8 cellular contexts compared by ENCODE assay signal in the genomic region with DNA sequence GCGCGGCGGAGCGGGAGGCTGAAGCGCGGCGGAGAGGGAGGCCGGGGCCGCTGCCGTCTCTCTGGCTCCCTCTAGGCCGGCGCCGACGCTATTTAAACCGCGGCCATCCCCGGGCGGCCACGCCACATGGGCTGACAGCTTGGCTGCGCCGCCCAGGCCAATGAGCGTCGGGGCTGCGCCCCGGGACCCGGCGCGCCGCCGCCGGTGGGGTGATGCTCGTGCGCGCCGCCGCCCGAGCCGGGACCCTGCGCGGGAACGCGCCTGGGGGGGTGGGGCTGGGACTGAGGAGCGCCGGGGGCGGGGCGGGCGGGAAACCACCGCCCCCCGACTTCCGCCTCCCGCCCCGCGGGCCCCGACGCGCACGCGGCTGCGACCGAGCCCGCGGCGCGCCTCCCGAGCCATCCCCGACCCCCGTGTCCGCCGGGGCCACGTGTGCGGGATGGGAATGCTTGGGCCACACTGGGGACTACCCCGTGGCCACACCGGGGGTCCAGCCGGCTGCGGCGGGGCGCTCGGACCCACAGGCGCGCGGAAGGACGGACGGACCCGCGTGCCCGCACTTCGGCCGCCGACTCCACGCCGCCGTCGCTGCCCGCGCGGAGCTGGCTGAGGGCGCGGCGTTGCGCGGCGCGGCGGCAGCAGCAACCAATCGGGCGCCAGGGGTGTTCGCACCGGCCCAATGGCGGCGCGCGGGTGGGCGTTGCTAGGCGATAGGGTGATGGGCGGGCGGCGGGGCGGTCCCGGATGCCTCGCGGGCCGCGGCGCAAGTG. TPM values are rescaled to one million over a fixed set of nuclear protein-coding genes. Genes with fewer than 3 reads are reported as not detected.
A peak's percentile ranks its signal among the peaks of the same experiment; 100 is the strongest.
DNase-seq lines count a peak whose midpoint lies in the region; ATAC-seq, FAIRE-seq and TF ChIP-seq lines count a peak whose summit lies in the region.

TSS of gene FASN (minus strand) at position 68 of the 770 bp plus-strand sequence. CDS start 1,791 bp downstream, outside the sequence.

- FAIRE-seq in GM12892 (lab: Jason Lieb, UNC) (peak; percentile 98), urothelium cell line (lab: Jason Lieb, UNC) (peak; percentile 99)

- POLR2A ChIA-PET in T-cell (lab: Charles Lee) = interaction anchor here in 1 of 2 donors (0.6 kb wide), 1 partner anchor 1950 kb away, joined by 8 read pairs; no protein-coding TSS in a partner anchor

- no peaks in the 10 kb centered on the region for H3K9me3 Mint-ChIP-seq in T-cell

- WGBS in adrenal gland, 4 donors = 0 to 1% (median 1%) methylated on average over 26 to 124 of the region's 124 CpGs; no CpG with 5 or more reads in 1 of the 4 donors
- WGBS in psoas muscle, 3 donors = 0 to 1% (median 0%) methylated on average over 43 to 124 of the region's 124 CpGs

- peaks cover 4 to 13% (median 10%) of the 10 kb centered on the region in 3 donors for H3K4me1 Mint-ChIP-seq in T-cell

- no peaks in the 10 kb centered on the region for H3K27me3 Mint-ChIP-seq in T-cell

- CTCF ChIA-PET in T-cell (lab: Charles Lee) = interaction anchor here in 1 of 2 donors (0.7 to 1.3 kb wide), 4 partner anchors 28 to 72 kb away, joined by 3 to 4 read pairs (median 4); partner anchors contain the start of gene DCXR

- peaks cover under 1% of the 10 kb centered on the region for H3K36me3 Mint-ChIP-seq in T-cell

- H3K27ac ChIP-seq in adrenal gland = peak within 1 kb of the TSS; percentile 86 to 100 (median 94)
- H3K27ac ChIP-seq in left ventricle myocardium inferior (replicated peaks) = peak within 1 kb of the TSS; percentile 96
- peak within 1 kb of the TSS; percentile 97 for H3K27ac ChIP-seq in psoas muscle

- ATAC-seq in HG02852 (IDR thresholded peaks at IDR 0.05; ENCODE audit: unreplicated experiment) (peak; percentile 71), T-cell (replicated peaks in 1 of 4) (peak; percentile 82 to 87 (median 85)), psoas muscle (peak; percentile 78 to 84 (median 82))

- no peak within 1 kb of the TSS for H3K27ac Mint-ChIP-seq in T-cell

- H3K4me3 Mint-ChIP-seq in T-cell = peak within 1 kb of the TSS; percentile 58 to 71 (median 64)

- H3K27me3 ChIP-seq in adrenal gland (no peaks in the 10 kb centered on the region), left ventricle myocardium inferior (ENCODE audit: low read depth) (no peaks in the 10 kb centered on the region), psoas muscle (ENCODE audit: insufficient read depth in 3 of 3, low read length in 2 of 3) (no peaks in the 10 kb centered on the region)

- peak; percentile 100 for DNase-seq in GM12892 (ENCODE audit: insufficient read length)
- DNase-seq in NCI-H1436 treated with DMSO at 0.1 percent for 48 hours (lab: John Stamatoyannopoulos, UW) = peak; percentile 81
- peak; percentile 78 to 94 (median 87) for DNase-seq in T-cell
- DNase-seq in adrenal gland = peak; percentile 95 to 97 (median 96)
- peak; percentile 96 for DNase-seq in left ventricle myocardium inferior
- DNase-seq in psoas muscle = peak; percentile 96 to 97
- DNase-seq in urothelium cell line (ENCODE audit: low spot score) = peak; percentile 100

- H3K4me1 ChIP-seq in adrenal gland (replicated peaks in 1 of 2) = peaks cover 23 to 36% of the 10 kb centered on the region in 2 donors
- peaks cover 49% of the 10 kb centered on the region for H3K4me1 ChIP-seq in left ventricle myocardium inferior
- H3K4me1 ChIP-seq in psoas muscle = peaks cover 29% of the 10 kb centered on the region

- H3K36me3 ChIP-seq in adrenal gland (replicated peaks in 1 of 2) = peaks cover 0 to 24% of the 10 kb centered on the region in 2 donors
- peaks cover 28% of the 10 kb centered on the region for H3K36me3 ChIP-seq in left ventricle myocardium inferior
- H3K36me3 ChIP-seq in psoas muscle (ENCODE audit: insufficient read depth in 1 of 2, low read depth in 1 of 2) = peaks cover 0 to 32% of the 10 kb centered on the region in 2 donors

- TF ChIP-seq CTCF in adrenal gland (IDR thresholded peaks at IDR 0.05) (peak in 3 of 6 experiments; percentile 28 to 53 (median 45)), left ventricle myocardium inferior (IDR thresholded peaks at IDR 0.05; ENCODE audit: borderline replicate concordance) (peak; percentile 59), psoas muscle (IDR thresholded peaks at IDR 0.05) (peak; percentile 45)

- intact Hi-C loops in adrenal gland (cut with DNase I) (loop anchor here in 1 of 2 donors (5.0 kb wide), 1 partner anchor 54 kb away; no protein-coding TSS in a partner anchor), left ventricle myocardium inferior (cut with micrococcal nuclease) (no loop called here), psoas muscle (cut with DNase I) (no loop called here)

- TF ChIP-seq POLR2A in GM12892 (IDR thresholded peaks at IDR 0.05; ENCODE audit: low read depth, low read length) (peak; percentile 94), adrenal gland (IDR thresholded peaks at IDR 0.05) (peak; percentile 99)

- H3K4me3 ChIP-seq in adrenal gland = peak within 1 kb of the TSS; percentile 40 to 86 (median 66)
- H3K4me3 ChIP-seq in left ventricle myocardium inferior = peak within 1 kb of the TSS; percentile 80
- peak within 1 kb of the TSS; percentile 87 for H3K4me3 ChIP-seq in psoas muscle

- H3K9me3 ChIP-seq in adrenal gland (replicated peaks in 1 of 3) = no peaks in the 10 kb centered on the region
- H3K9me3 ChIP-seq in left ventricle myocardium inferior (replicated peaks) = no peaks in the 10 kb centered on the region
- H3K9me3 ChIP-seq in psoas muscle = no peaks in the 10 kb centered on the region

RNA-seq across cellular contexts. Expression of gene FASN, which starts in this region (rescaled TPM):
- polyA plus RNA-seq in GM12892 (2012; ENCODE audit: missing spikeins) = 18.8 TPM
- 100 to 1,000 TPM in 2 of 5 donors, 10 to 100 TPM in 3; 48.2 to 144 (median 52.5) TPM for total RNA-seq in T-cell
- 100 to 1,000 TPM in 3 of 8 donors, 10 to 100 TPM in 5; 64.0 to 276 (median 85.6) TPM for total RNA-seq in adrenal gland
- 100 to 1,000 TPM in 1 of 3 donors, 10 to 100 TPM in 2; 18.9 to 273 (median 59.0) TPM for polyA plus RNA-seq in adrenal gland
- 13.6 TPM for total RNA-seq in left ventricle myocardium inferior
- total RNA-seq in psoas muscle = 10 to 100 TPM; 17.2 to 37.3 (median 23.4) TPM
- 10 to 100 TPM in 2 of 3 donors, 1 to 10 TPM in 1; 8.9 to 26.5 (median 12.0) TPM for polyA plus RNA-seq in psoas muscle

Comparison
In these comparisons a context has a peak if more than half of its experiments do, and no peak if none do; other contexts are left out.
1. Peak in every context shown above with its lines: DNase-seq, ATAC-seq, H3K4me3 ChIP-seq and H3K27ac ChIP-seq.